ENCODE assay signal across 1 cellular context in the genomic region with DNA sequence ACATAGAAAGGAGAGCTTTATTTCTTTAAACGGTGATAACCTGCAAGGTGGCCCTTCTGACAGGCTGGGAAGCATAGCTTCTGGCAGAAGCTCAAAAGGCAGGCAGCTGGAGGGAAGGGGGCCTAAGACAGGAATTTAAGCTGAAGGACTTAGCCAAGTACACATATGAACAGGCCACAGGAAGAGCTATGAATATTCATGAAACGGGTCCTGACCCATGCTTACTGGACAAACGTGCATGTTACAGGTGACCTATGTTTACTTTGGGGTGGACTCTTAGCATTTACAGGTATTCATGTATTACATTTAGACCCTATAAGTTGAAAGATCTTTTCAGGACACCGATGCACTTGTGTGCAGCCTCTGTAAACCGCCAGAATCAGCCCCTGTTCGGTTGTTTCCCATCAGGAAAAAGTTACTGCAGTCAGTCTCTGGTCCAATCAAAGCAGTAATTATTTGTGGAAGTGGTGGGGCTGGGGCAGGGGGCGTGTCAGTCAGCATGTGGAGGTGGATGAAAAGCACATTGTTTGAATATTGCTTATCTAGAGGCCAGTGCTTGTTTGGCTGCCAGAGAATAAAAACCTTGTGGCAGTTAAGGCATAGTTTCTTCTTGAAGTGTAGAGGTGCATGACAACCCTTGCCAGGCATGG.
TF ChIP-seq lines count a peak whose summit lies in the region.

No MANE protein-coding gene starts in this region.

TF ChIP-seq in HEK293T, 16 proteins besides CTCF, POLR2A, EP300 and RAD21 (continued from another document):
- TF ChIP-seq SUZ12 (IDR thresholded peaks at IDR 0.05): no peak
